ENCODE assay signal across 1 cellular context in genomic region chr22:32789797-32790620, GRCh38.
TF ChIP-seq lines count a peak whose summit lies in the region.

No MANE protein-coding gene starts in this region.

TF ChIP-seq in HEK293, 187 proteins besides CTCF, POLR2A, EP300 and RAD21 (continued from another document):
- no peak for TF ChIP-seq ZNF155 (tag by site-specific recombination; IDR thresholded peaks at IDR 0.05)
- TF ChIP-seq INSM2 (tag by site-specific recombination; IDR thresholded peaks at IDR 0.05), result no peak
- TF ChIP-seq ZNF302 (tag by site-specific recombination; IDR thresholded peaks at IDR 0.05; ENCODE audit: low read depth), result no peak
- no peak for TF ChIP-seq YY1 (tag by site-specific recombination; IDR thresholded peaks at IDR 0.05)
- no peak for TF ChIP-seq ZNF704 (tag by site-specific recombination; IDR thresholded peaks at IDR 0.05)
- no peak for TF ChIP-seq ZNF423 (tag by site-specific recombination; IDR thresholded peaks at IDR 0.05)
- TF ChIP-seq PBX3 (CRISPR knock-in tag; IDR thresholded peaks at IDR 0.05), result no peak
- TF ChIP-seq ZNF426 (tag by site-specific recombination; IDR thresholded peaks at IDR 0.05), result peak; percentile 46
- no peak for TF ChIP-seq ZNF48 (tag by site-specific recombination; IDR thresholded peaks at IDR 0.05)
- TF ChIP-seq MEIS1 (CRISPR knock-in tag; IDR thresholded peaks at IDR 0.05; ENCODE audit: borderline replicate concordance), result no peak
- no peak for TF ChIP-seq ZNF24 (tag by site-specific recombination; IDR thresholded peaks at IDR 0.05)
- no peak for TF ChIP-seq ZNF23 (tag by site-specific recombination; IDR thresholded peaks at IDR 0.05; ENCODE audit: borderline replicate concordance)
- TF ChIP-seq ZNF112 (tag by site-specific recombination; IDR thresholded peaks at IDR 0.05), result peak; percentile 86
- no peak for TF ChIP-seq ZNF311 (tag by site-specific recombination; IDR thresholded peaks at IDR 0.05; ENCODE audit: borderline replicate concordance)
- no peak for TF ChIP-seq HOXC10 (CRISPR knock-in tag; IDR thresholded peaks at IDR 0.05)
- 0 out of 2 replicates have a peak, but pooled peaks have one; percentile 31 for TF ChIP-seq ZNF623 (tag by site-specific recombination; IDR thresholded peaks at IDR 0.05)
- no peak for TF ChIP-seq PRDM6 (tag by site-specific recombination; IDR thresholded peaks at IDR 0.05)
- no peak for TF ChIP-seq ATF2 (tag by site-specific recombination; IDR thresholded peaks at IDR 0.05; ENCODE audit: low read depth)
- no peak for TF ChIP-seq ZNF398 (tag by site-specific recombination; IDR thresholded peaks at IDR 0.05)
- no peak for TF ChIP-seq ZFP3 (tag by site-specific recombination; IDR thresholded peaks at IDR 0.05; ENCODE audit: low read depth)
- no peak for TF ChIP-seq HOXD13 (CRISPR knock-in tag; IDR thresholded peaks at IDR 0.05; ENCODE audit: borderline replicate concordance)
- no peak for TF ChIP-seq ZNF221 (tag by site-specific recombination; IDR thresholded peaks at IDR 0.05; ENCODE audit: borderline replicate concordance)
- no peak for TF ChIP-seq ZNF629 (tag by site-specific recombination; IDR thresholded peaks at IDR 0.05)
- TF ChIP-seq TRIM28 (IDR thresholded peaks at IDR 0.05; ENCODE audit: borderline replicate concordance, low read length), result no peak
- peak; percentile 26; the same call in 1 of the 2 replicates for TF ChIP-seq ZNF555 (tag by site-specific recombination; conservative IDR thresholded peaks at IDR 0.05)
- no peak for TF ChIP-seq ZNF366 (tag by site-specific recombination; conservative IDR thresholded peaks at IDR 0.05)
- no peak for TF ChIP-seq GFI1B (tag by site-specific recombination; IDR thresholded peaks at IDR 0.05)
- no peak for TF ChIP-seq ZNF214 (tag by site-specific recombination; IDR thresholded peaks at IDR 0.05; ENCODE audit: borderline replicate concordance)
- TF ChIP-seq KLF10 (tag by site-specific recombination; IDR thresholded peaks at IDR 0.05), result no peak
- no peak for TF ChIP-seq ZFP41 (tag by site-specific recombination; IDR thresholded peaks at IDR 0.05; ENCODE audit: borderline replicate concordance)
- no peak for TF ChIP-seq ZNF521 (tag by site-specific recombination; IDR thresholded peaks at IDR 0.05)
- TF ChIP-seq ZNF121 (tag by site-specific recombination; IDR thresholded peaks at IDR 0.05), result no peak
- peak; percentile 70 for TF ChIP-seq ZNF518A (tag by site-specific recombination; conservative IDR thresholded peaks at IDR 0.05; ENCODE audit: low read depth)
- TF ChIP-seq ZBTB7A (tag by site-specific recombination; IDR thresholded peaks at IDR 0.05; ENCODE audit: low read depth), result no peak
- no peak for TF ChIP-seq ZNF747 (tag by site-specific recombination; IDR thresholded peaks at IDR 0.05)
- no peak for TF ChIP-seq ZNF791 (tag by site-specific recombination; IDR thresholded peaks at IDR 0.05)
